ENCODE assay signal across 7 cellular contexts in the genomic region with DNA sequence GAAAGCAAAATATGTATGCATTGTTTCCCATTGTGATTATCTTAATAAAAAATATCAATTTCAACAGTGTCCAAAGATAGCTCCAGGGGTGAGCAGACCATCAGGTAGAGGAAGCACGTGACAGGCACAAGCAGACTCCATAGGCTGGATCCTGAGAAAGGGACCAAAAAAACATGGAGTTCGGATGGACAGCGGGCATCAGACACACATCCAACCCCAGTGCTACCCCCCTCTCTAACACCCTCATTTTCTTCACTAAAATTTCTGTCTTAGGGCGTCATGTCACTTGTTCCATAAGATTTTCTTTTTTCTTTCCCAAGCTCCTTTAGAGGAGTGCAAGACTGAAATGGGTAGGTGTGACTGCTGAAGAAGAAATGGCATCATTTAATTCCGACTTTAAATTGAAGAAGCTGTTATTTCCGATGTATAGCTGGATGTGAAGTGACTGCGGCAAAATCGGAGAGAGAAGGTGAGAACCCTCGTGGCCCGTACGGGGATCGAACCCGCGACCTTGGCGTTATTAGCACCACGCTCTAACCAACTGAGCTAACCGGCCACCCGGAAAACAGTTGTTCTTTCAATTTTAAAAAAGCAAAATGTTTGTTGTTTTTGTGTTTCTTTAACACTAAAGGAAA. TPM values are rescaled to one million over a fixed set of nuclear protein-coding genes. Genes with fewer than 3 reads are reported as not detected.
A peak's percentile ranks its signal among the peaks of the same experiment; 100 is the strongest.
DNase-seq lines count a peak whose midpoint lies in the region; ATAC-seq and TF ChIP-seq lines count a peak whose summit lies in the region.

No MANE protein-coding gene starts in this region.

- DNase-seq in HCT116 (ENCODE audit: low read depth, low spot score), result peak; percentile 67
- peak; percentile 37 for DNase-seq in colonic mucosa
- peak; percentile 34 to 61 (median 58) for DNase-seq in stimulated activated CD4-positive, alpha-beta T cell treated with anti-CD3 and anti-CD28 coated beads, Interleukin-12 subunit alpha, Interleukin-12 subunit beta, amount 100 ng/mL, for 48 hours (ENCODE audit: low read depth in 2 of 3, low spot score in 1 of 3)
- DNase-seq in GM19238 (ENCODE audit: insufficient read length, low spot score), result no peak

- H3K9me3 ChIP-seq in HCT116 (ENCODE audit: control insufficient read depth in 1 of 2, insufficient read depth in 1 of 2, low read depth in 1 of 2, low read length in 2 of 2) (no peaks in the 10 kb centered on the region), colonic mucosa (no peaks in the 10 kb centered on the region), gastroesophageal sphincter (peaks cover 0 to 9% (median 0%) of the 10 kb centered on the region in 3 donors)

- no peak for TF ChIP-seq EP300 in gastroesophageal sphincter (IDR thresholded peaks at IDR 0.05)

- H3K9me2 ChIP-seq in HCT116 (ENCODE audit: insufficient read depth), result no peaks in the 10 kb centered on the region

- no peak for TF ChIP-seq POLR2A in HCT116 (IDR thresholded peaks at IDR 0.05; ENCODE audit: borderline replicate concordance, extremely low read depth, insufficient read depth, insufficient read length)
- TF ChIP-seq POLR2A in gastroesophageal sphincter (IDR thresholded peaks at IDR 0.05), result no peak

- H3K27ac ChIP-seq in HCT116 (ENCODE audit: low read depth, low read length) (no peak overlapping the region), colonic mucosa (no peak overlapping the region), gastroesophageal sphincter (no peak overlapping the region)

- BruUV-seq in HCT116 (replicated peaks; lab: Mats Ljungman, UMichigan), result no TSS peak

- no peak for TF ChIP-seq CTCF in HCT116 (IDR thresholded peaks at IDR 0.05 in 2 of 3, conservative IDR thresholded peaks at IDR 0.05 in 1 of 3; ENCODE audit: borderline replicate concordance in 1 of 3, insufficient read depth in 1 of 3, low read depth in 2 of 3, low read length in 2 of 3)
- no peak for TF ChIP-seq CTCF in colonic mucosa (IDR thresholded peaks at IDR 0.05)
- TF ChIP-seq CTCF in gastroesophageal sphincter (IDR thresholded peaks at IDR 0.05), result no peak

- peak; percentile 86 for ATAC-seq in HCT116
- peak; percentile 56 for ATAC-seq in SK-N-SH treated with all-trans-retinoic acid at 6 μM for 48 hours
- no peak for ATAC-seq in gastroesophageal sphincter
- no peak for ATAC-seq in GM18502 (IDR thresholded peaks at IDR 0.05; ENCODE audit: poor library complexity, unreplicated experiment)

- no peaks in the 10 kb centered on the region for H4K20me1 ChIP-seq in HCT116 (ENCODE audit: insufficient read depth)

- CTCF ChIA-PET in HCT116 (lab: Charles Lee), result interaction anchor here (1.1 to 2.7 kb wide), 4 partner anchors 14 to 554 kb away, joined by 3 to 12 read pairs (median 4); no protein-coding TSS in a partner anchor

- peak overlapping the region; percentile 86 for H2AFZ ChIP-seq in HCT116 (ENCODE audit: low read depth, low read length, poor library complexity, severe bottlenecking)

- H3K4me3 ChIP-seq in HCT116 (replicated peaks in 1 of 2; ENCODE audit: low read depth in 1 of 2, low read length in 2 of 2) (no peak overlapping the region), colonic mucosa (no peak overlapping the region), gastroesophageal sphincter (no peak overlapping the region)

- peak overlapping the region; percentile 42 for H3K4me2 ChIP-seq in HCT116 (ENCODE audit: low read length)

- peaks cover 8 to 23% of the 10 kb centered on the region in 2 experiments; a peak in 3 of 4 replicates for H3K4me1 ChIP-seq in HCT116 (ENCODE audit: control insufficient read depth in 1 of 2, insufficient read depth in 2 of 2, low read length in 2 of 2)
- H3K4me1 ChIP-seq in colonic mucosa, result no peaks in the 10 kb centered on the region
- peaks cover 0 to 8% (median 0%) of the 10 kb centered on the region in 3 donors for H3K4me1 ChIP-seq in gastroesophageal sphincter

- intact Hi-C loops in HCT116 (cut with micrococcal nuclease), result loop anchor here (2.0 to 10.0 kb wide), 4 partner anchors 44 to 1488 kb away; no protein-coding TSS in a partner anchor
- intact Hi-C loops in colonic mucosa (cut with DNase I), result no loop called here

- TF ChIP-seq RAD21 in HCT116 (IDR thresholded peaks at IDR 0.05; ENCODE audit: low read depth), result no peak

- no peaks in the 10 kb centered on the region for H3K79me2 ChIP-seq in HCT116 (ENCODE audit: insufficient read depth, low read length)

- RAD21 ChIA-PET in HCT116 (lab: Charles Lee; ENCODE audit: low non-redundant PET in 1 of 2, low total read pairs in 2 of 2, uncharacterized antibody in 2 of 2, unreplicated experiment in 2 of 2), result no interaction called here

- 15 to 19% methylated on average over 18 of the region's 18 CpGs for WGBS in gastroesophageal sphincter (ENCODE audit: low coverage in 1 of 2), 2 donors

- H3K9ac ChIP-seq in HCT116 (ENCODE audit: low read length) (no peak overlapping the region), colonic mucosa (ENCODE audit: low read depth in 2 of 2, low read length in 2 of 2) (no peak overlapping the region)

- no peaks in the 10 kb centered on the region for H3K36me3 ChIP-seq in HCT116 (ENCODE audit: control insufficient read depth in 1 of 2, insufficient read depth in 2 of 2, low read length in 2 of 2)
- H3K36me3 ChIP-seq in colonic mucosa, result no peaks in the 10 kb centered on the region
- H3K36me3 ChIP-seq in gastroesophageal sphincter, result no peaks in the 10 kb centered on the region

- no peaks in the 10 kb centered on the region for H3K27me3 ChIP-seq in HCT116 (ENCODE audit: insufficient read depth, low read length)
- H3K27me3 ChIP-seq in colonic mucosa, result peaks cover 24% of the 10 kb centered on the region
- peaks cover 96% of the 10 kb centered on the region for H3K27me3 ChIP-seq in gastroesophageal sphincter

- POLR2A ChIA-PET in HCT116 (lab: Charles Lee), result interaction anchor here (1.4 to 2.1 kb wide), 5 partner anchors 15 to 90 kb away, joined by 3 to 10 read pairs (median 5); a partner anchor contains a TSS

TF ChIP-seq in HCT116, 20 proteins besides CTCF, POLR2A, EP300 and RAD21 (continues in another document):
- TF ChIP-seq FOSL1 (IDR thresholded peaks at IDR 0.05; ENCODE audit: low read depth) (peak; percentile 18; the same call in 1 of the 2 replicates), EZH2phosphoT487 (IDR thresholded peaks at IDR 0.05; ENCODE audit: borderline replicate concordance) (no peak), TCF7L2 (IDR thresholded peaks at IDR 0.05; ENCODE audit: borderline replicate concordance, extremely low read depth, insufficient read depth, insufficient read length) (no peak), YY1 (IDR thresholded peaks at IDR 0.05; ENCODE audit: extremely low read depth, insufficient replicate concordance, low read depth, low read length) (no peak), SP1 (IDR thresholded peaks at IDR 0.05; ENCODE audit: low read depth) (0 out of 2 replicates have a peak, but pooled peaks have one; percentile 13)

TF ChIP-seq in SK-N-SH treated with all-trans-retinoic acid at 6 μM for 48 hours, 23 proteins besides CTCF, POLR2A, EP300 and RAD21:
- TF ChIP-seq OSR1 (CRISPR knock-in tag; IDR thresholded peaks at IDR 0.05), result no peak
- no peak for TF ChIP-seq ESRRG (CRISPR knock-in tag; IDR thresholded peaks at IDR 0.05)
- TF ChIP-seq ZC3H10 (CRISPR knock-in tag; IDR thresholded peaks at IDR 0.05), result no peak
- TF ChIP-seq TOX (CRISPR knock-in tag; IDR thresholded peaks at IDR 0.05; ENCODE audit: borderline replicate concordance), result no peak
- TF ChIP-seq, protein P1, sequence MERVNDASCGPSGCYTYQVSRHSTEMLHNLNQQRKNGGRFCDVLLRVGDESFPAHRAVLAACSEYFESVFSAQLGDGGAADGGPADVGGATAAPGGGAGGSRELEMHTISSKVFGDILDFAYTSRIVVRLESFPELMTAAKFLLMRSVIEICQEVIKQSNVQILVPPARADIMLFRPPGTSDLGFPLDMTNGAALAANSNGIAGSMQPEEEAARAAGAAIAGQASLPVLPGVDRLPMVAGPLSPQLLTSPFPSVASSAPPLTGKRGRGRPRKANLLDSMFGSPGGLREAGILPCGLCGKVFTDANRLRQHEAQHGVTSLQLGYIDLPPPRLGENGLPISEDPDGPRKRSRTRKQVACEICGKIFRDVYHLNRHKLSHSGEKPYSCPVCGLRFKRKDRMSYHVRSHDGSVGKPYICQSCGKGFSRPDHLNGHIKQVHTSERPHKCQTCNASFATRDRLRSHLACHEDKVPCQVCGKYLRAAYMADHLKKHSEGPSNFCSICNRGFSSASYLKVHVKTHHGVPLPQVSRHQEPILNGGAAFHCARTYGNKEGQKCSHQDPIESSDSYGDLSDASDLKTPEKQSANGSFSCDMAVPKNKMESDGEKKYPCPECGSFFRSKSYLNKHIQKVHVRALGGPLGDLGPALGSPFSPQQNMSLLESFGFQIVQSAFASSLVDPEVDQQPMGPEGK (CRISPR knock-in tag; IDR thresholded peaks at IDR 0.05; ENCODE audit: borderline replicate concordance), result no peak
- no peak for TF ChIP-seq ZNF70 (CRISPR knock-in tag; IDR thresholded peaks at IDR 0.05)
- TF ChIP-seq, protein P2, sequence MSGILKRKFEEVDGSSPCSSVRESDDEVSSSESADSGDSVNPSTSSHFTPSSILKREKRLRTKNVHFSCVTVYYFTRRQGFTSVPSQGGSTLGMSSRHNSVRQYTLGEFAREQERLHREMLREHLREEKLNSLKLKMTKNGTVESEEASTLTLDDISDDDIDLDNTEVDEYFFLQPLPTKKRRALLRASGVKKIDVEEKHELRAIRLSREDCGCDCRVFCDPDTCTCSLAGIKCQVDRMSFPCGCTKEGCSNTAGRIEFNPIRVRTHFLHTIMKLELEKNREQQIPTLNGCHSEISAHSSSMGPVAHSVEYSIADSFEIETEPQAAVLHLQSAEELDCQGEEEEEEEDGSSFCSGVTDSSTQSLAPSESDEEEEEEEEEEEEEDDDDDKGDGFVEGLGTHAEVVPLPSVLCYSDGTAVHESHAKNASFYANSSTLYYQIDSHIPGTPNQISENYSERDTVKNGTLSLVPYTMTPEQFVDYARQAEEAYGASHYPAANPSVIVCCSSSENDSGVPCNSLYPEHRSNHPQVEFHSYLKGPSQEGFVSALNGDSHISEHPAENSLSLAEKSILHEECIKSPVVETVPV (CRISPR knock-in tag; IDR thresholded peaks at IDR 0.05), result no peak
- TF ChIP-seq GLIS3 (CRISPR knock-in tag; IDR thresholded peaks at IDR 0.05), result no peak
TF ChIP-seq in SK-N-SH treated with all-trans-retinoic acid at 6 μM for 48 hours: peak in this region for 0.

RNA-seq across cellular contexts. Expression of a gene that starts 10.3 kb away (rescaled TPM):
- total RNA-seq in HCT116 (2021; ENCODE audit: unreplicated experiment), result 14.5 TPM
- polyA plus RNA-seq in HCT116 (2012), result 15.8 and 16.9 TPM in 2 replicates
- total RNA-seq in colonic mucosa, result 10 to 100 TPM; 21.8 to 29.8 TPM
- 1 to 10 TPM in 1 of 4 donors, not detected in 3; 2.3 TPM for total RNA-seq in gastroesophageal sphincter

Comparison
In these comparisons a context has a peak if more than half of its experiments do, and no peak if none do; other contexts are left out.
1. ATAC-seq: peak in HCT116 (single experiment) and SK-N-SH treated with all-trans-retinoic acid at 6 μM for 48 hours (single experiment); none in gastroesophageal sphincter (single experiment) and GM18502 (single experiment).